In genomic region chr1:46098043-46098712, GRCh38 we compare ENCODE assay signal across 31 cellular contexts. TPM values are rescaled to one million over a fixed set of nuclear protein-coding genes. Genes with fewer than 3 reads are reported as not detected.
DNase-seq lines count a peak whose midpoint lies in the region; ATAC-seq and FAIRE-seq lines count a peak whose summit lies in the region.
"Had no signal": no experiment of that assay in that cellular context is flagged by ENCODE, and none has a peak within 500 bp of the region (broad histone marks: within the 10 kb centered on the region; RNA-seq: fewer than 3 reads in every experiment).

No MANE protein-coding gene starts in this region.

- peak; percentile 74 to 94 for ATAC-seq in activated T-cell treated with anti-CD3 and anti-CD28 coated beads, Interleukin-2, amount 50 U/mL, for 72 hours (replicated peaks in 1 of 2)
- ATAC-seq in HG03439 (IDR thresholded peaks at IDR 0.05; ENCODE audit: unreplicated experiment) = peak; percentile 52
- no peak for ATAC-seq in GM18909 (IDR thresholded peaks at IDR 0.05; ENCODE audit: poor library complexity, unreplicated experiment)
- ATAC-seq: heart left ventricle had no signal

- peaks cover 21% of the 10 kb centered on the region for H3K4me1 Mint-ChIP-seq in activated T-cell treated with anti-CD3 and anti-CD28 coated beads, Interleukin-2, amount 50 U/mL, for 72 hours (ENCODE audit: low read depth)

- peak overlapping the region in 1 of 2 donors; percentile 55 for H3K4me3 Mint-ChIP-seq in activated T-cell treated with anti-CD3 and anti-CD28 coated beads, Interleukin-2, amount 50 U/mL, for 72 hours
- H3K4me3 Mint-ChIP-seq: B cell; CD8-positive, alpha-beta memory T cell; naive B cell had no signal

- DNase-seq in activated T-cell treated with anti-CD3 and anti-CD28 coated beads, Interleukin-2, amount 50 U/mL, for 72 hours = no peak
- DNase-seq in activated T-cell treated with anti-CD3 and anti-CD28 coated beads for 4 hours (no peak), astrocyte of the hippocampus (ENCODE audit: low read depth, low spot score) (peak; percentile 20), urothelium cell line (ENCODE audit: low spot score) (no peak), NCI-H1417 (lab: John Stamatoyannopoulos, UW) (no peak), substantia nigra (lab: John Stamatoyannopoulos, UW) (no peak)
- DNase-seq: activated CD4-positive, CD25-positive, alpha-beta regulatory T cell treated with anti-CD3 and anti-CD28 coated beads, Interleukin-2, amount 50 U/mL, for 72 hours; activated T-cell treated with anti-CD3 and anti-CD28 coated beads, Interleukin-2, amount 50 U/mL, for 1 hour; brain microvascular endothelial cell; CD8-positive, alpha-beta memory T cell; cerebellar nuclear complex; dermis blood vessel endothelial cell; DMS153; foreskin melanocyte; heart left ventricle; Kasumi-1; midbrain; MV-4-11; naive B cell; NCI-H146; NCI-H226; SHP77; small intestine; stimulated activated naive CD4-positive, alpha-beta T cell treated with Interleukin-2 at 50 U/mL for 16 hours; uterus had no signal

- FAIRE-seq in urothelium cell line (lab: Jason Lieb, UNC) = peak; percentile 32
- FAIRE-seq: H1, small intestine had no signal

- H3K9me3 Mint-ChIP-seq in activated T-cell treated with anti-CD3 and anti-CD28 coated beads, Interleukin-2, amount 50 U/mL, for 72 hours = no peaks in the 10 kb centered on the region

- H3K36me3 Mint-ChIP-seq in activated T-cell treated with anti-CD3 and anti-CD28 coated beads, Interleukin-2, amount 50 U/mL, for 72 hours (ENCODE audit: insufficient read depth in 2 of 2) = peaks cover 3% of the 10 kb centered on the region in 2 donors

- H3K27ac Mint-ChIP-seq in activated T-cell treated with anti-CD3 and anti-CD28 coated beads, Interleukin-2, amount 50 U/mL, for 72 hours = peak overlapping the region; percentile 50
- H3K27ac Mint-ChIP-seq: B cell; CD8-positive, alpha-beta memory T cell had no signal

- no peaks in the 10 kb centered on the region for H3K27me3 Mint-ChIP-seq in activated T-cell treated with anti-CD3 and anti-CD28 coated beads, Interleukin-2, amount 50 U/mL, for 72 hours (ENCODE audit: low read depth)
- H3K27me3 Mint-ChIP-seq: B cell, naive B cell had no signal

- H3K27ac ChIP-seq in substantia nigra (ENCODE audit: low read depth, low read length, poor library complexity, severe bottlenecking) = no peak overlapping the region
- H3K27ac ChIP-seq: brain microvascular endothelial cell, esophagus muscularis mucosa, heart left ventricle, right atrium auricular region, uterus had no signal

RNA-seq across cellular contexts. Expression of gene PIK3R3, which starts 34.3 kb away (rescaled TPM):
- total RNA-seq in activated T-cell treated with anti-CD3 and anti-CD28 coated beads, Interleukin-2, amount 50 U/mL, for 72 hours = under 1 TPM; 0.89 to 0.93 TPM
